In genomic region chr3:155047672-155048071, GRCh38 we compare ENCODE assay signal across 24 cellular contexts. TPM values are rescaled to one million over a fixed set of nuclear protein-coding genes. Genes with fewer than 3 reads are reported as not detected.
"Had no signal": no experiment of that assay in that cellular context is flagged by ENCODE, and none has a peak within 500 bp of the region (broad histone marks: within the 10 kb centered on the region; RNA-seq: fewer than 3 reads in every experiment).

No MANE protein-coding gene starts in this region.

- H3K79me2 ChIP-seq: parathyroid adenoma had no signal

- DNase-seq: activated CD4-positive, alpha-beta T cell treated with anti-CD3 and anti-CD28 coated beads, Interleukin-2, amount 50 U/mL, for 1 hour; activated CD8-positive, alpha-beta T cell treated with anti-CD3 and anti-CD28 coated beads, Interleukin-2, amount 10 ng/mL, durations not matched to agents 7 days and 5 days; activated gamma-delta T cell treated with Interleukin-2 at 50 U/mL for 16 hours; aorta; caudate nucleus; effector CD4-positive, alpha-beta T cell; erythroblast; kidney; lower lobe of right lung; naive B cell; nucleus accumbens; right cardiac atrium; stimulated activated CD4-positive, alpha-beta T cell treated with anti-CD3 and anti-CD28 coated beads, Interleukin-2, amount 100 ng/mL, for 48 hours; stimulated activated CD8-positive, alpha-beta memory T cell treated with anti-CD3 and anti-CD28 coated beads, Interleukin-4, amount 100 ng/mL, for 48 hours; stimulated activated naive B cell treated with anti-CD40 and anti-IgM and Interleukin-4, amounts not matched to agents 10 μg/mL and 1 μg/mL and 100 μg/mL, for 72 hours; testis had no signal

- H3K9ac ChIP-seq: parathyroid adenoma had no signal

- H3K27ac ChIP-seq: foreskin keratinocyte, lower lobe of right lung, parathyroid adenoma, skin epidermis, testis had no signal

- H3K4me3 ChIP-seq: lower lobe of right lung, skin epidermis, testis had no signal

- H2AFZ ChIP-seq: parathyroid adenoma had no signal

- H3K9me3 ChIP-seq: testis had no signal

- H3K27me3 ChIP-seq: foreskin keratinocyte, testis had no signal

- FAIRE-seq: endometrium, kidney had no signal

- H3K4me1 ChIP-seq: lower lobe of right lung, parathyroid adenoma, testis had no signal

- ATAC-seq: activated CD4-positive, CD25-positive, alpha-beta regulatory T cell treated with anti-CD3 and anti-CD28 coated beads, Interleukin-2, amount 50 U/mL, for 24 hours; activated CD8-positive, alpha-beta T cell treated with anti-CD3 and anti-CD28 coated beads, Interleukin-2, amount 10 ng/mL, durations not matched to agents 7 days and 5 days; activated naive CD4-positive, alpha-beta T cell treated with anti-CD3 and anti-CD28 coated beads, Interleukin-2, amount 50 U/mL, for 72 hours; left lobe of liver; lower lobe of right lung; right cardiac atrium; stimulated activated naive B cell treated with anti-CD40 and anti-IgM and Interleukin-4, amounts not matched to agents 10 μg/mL and 1 μg/mL and 100 μg/mL, for 72 hours had no signal

- H3K36me3 ChIP-seq: lower lobe of right lung had no signal

RNA-seq across cellular contexts. Expression of gene MME, which starts 32.4 kb away (rescaled TPM):
- total RNA-seq: activated CD8-positive, alpha-beta T cell treated with anti-CD3 and anti-CD28 coated beads, Interleukin-2, amount 10 ng/mL, durations not matched to agents 7 days and 5 days; activated naive CD4-positive, alpha-beta T cell treated with anti-CD3 and anti-CD28 coated beads, Interleukin-2, amount 50 U/mL, for 72 hours; T-helper 2 cell treated with Interferon-gamma antibody and Interleukin-4, amounts not matched to agents 100 ng/mL and 5 ng/mL, for 36 hours had no signal
